Comparison of ENCODE assay signal across 11 cellular contexts in genomic region chr9:4837768-4838546, GRCh38. TPM values are rescaled to one million over a fixed set of nuclear protein-coding genes. Genes with fewer than 3 reads are reported as not detected.
DNase-seq lines count a peak whose midpoint lies in the region; ATAC-seq, FAIRE-seq and TF ChIP-seq lines count a peak whose summit lies in the region.
"Had no signal": no experiment of that assay in that cellular context is flagged by ENCODE, and none has a peak within 500 bp of the region (broad histone marks: within the 10 kb centered on the region; RNA-seq: fewer than 3 reads in every experiment).

No MANE protein-coding gene starts in this region.

- H4K20me1 ChIP-seq in HepG2 (ENCODE audit: insufficient read depth, low read length): no peaks in the 10 kb centered on the region

- POLR2A ChIA-PET in HepG2 (lab: Yijun Ruan, JAX): interaction anchor here (0.7 to 4.7 kb wide), 13 partner anchors 9 to 159 kb away, joined by 3 to 30 read pairs (median 7); partner anchors contain the start of genes AK3, CDC37L1, JAK2 and RCL1

- TF ChIP-seq POLR2A in HepG2 (IDR thresholded peaks at IDR 0.05; ENCODE audit: insufficient read depth in 1 of 2, low read depth in 2 of 2, low read length in 2 of 2): 0 out of 4 replicates have a peak, but pooled peaks of 1 of the 2 experiments have one; percentile 23
- no peak for TF ChIP-seq POLR2A in testis (IDR thresholded peaks at IDR 0.05)

- CTCF ChIA-PET in HepG2 (lab: Yijun Ruan, JAX; ENCODE audit: low intra/inter-chr PET ratio, low total read pairs): no interaction called here

- DNase-seq in stimulated activated CD4-positive, alpha-beta T cell treated with anti-CD3 and anti-CD28 coated beads, Interleukin-1b, Interleukin-23, amount 100 ng/mL, for 48 hours: peak; percentile 14
- DNase-seq in stimulated activated CD4-positive, alpha-beta T cell treated with anti-CD3 and anti-CD28 coated beads, Interleukin-4, amount 100 ng/mL, for 4 hours: no peak
- DNase-seq in ascending aorta (ENCODE audit: low spot score in 2 of 2) (peak in 1 of 2 donors; percentile 73), HepG2 (ENCODE audit: low spot score) (peak; percentile 81), testis (no peak)
- DNase-seq: activated CD4-positive, CD25-positive, alpha-beta regulatory T cell; central memory CD4-positive, alpha-beta T cell; NCI-H748 treated with DMSO at 0.1 percent for 48 hours had no signal

- H3K36me3 ChIP-seq in ascending aorta (peaks cover 10% of the 10 kb centered on the region in 2 donors), HepG2 (replicated peaks in 1 of 2; ENCODE audit: control insufficient read depth in 1 of 2, insufficient read depth in 2 of 2, low read length in 2 of 2) (peaks cover 1 to 12% of the 10 kb centered on the region in 2 experiments; a peak in 3 of 5 replicates), testis (ENCODE audit: low read depth, missing control alignments) (no peaks in the 10 kb centered on the region)

- peaks cover 0 to 35% of the 10 kb centered on the region in 2 donors for H3K4me1 ChIP-seq in ascending aorta
- peaks cover 100% of the 10 kb centered on the region for H3K4me1 ChIP-seq in HepG2 (ENCODE audit: insufficient read depth, low read length)
- peaks cover 4% of the 10 kb centered on the region for H3K4me1 ChIP-seq in testis

- TF ChIP-seq EP300 in HepG2 (IDR thresholded peaks at IDR 0.05; ENCODE audit: low read depth in 2 of 2, low read length in 2 of 2) (0 out of 4 replicates have a peak, but pooled peaks of 1 of the 2 experiments have one; percentile 33), HepG2 (CRISPR knock-in tag; IDR thresholded peaks at IDR 0.05; ENCODE audit: borderline replicate concordance) (no peak)

- H3K9me3 ChIP-seq in ascending aorta: no peaks in the 10 kb centered on the region
- no peaks in the 10 kb centered on the region for H3K9me3 ChIP-seq in HepG2 (ENCODE audit: low read length)
- no peaks in the 10 kb centered on the region for H3K9me3 ChIP-seq in testis

- no peak for TF ChIP-seq CTCF in ascending aorta (IDR thresholded peaks at IDR 0.05)
- TF ChIP-seq CTCF in HepG2 (CRISPR knock-in tag; IDR thresholded peaks at IDR 0.05): no peak
- TF ChIP-seq CTCF in testis (IDR thresholded peaks at IDR 0.05): no peak

- 37% methylated on average over 4 of the region's 4 CpGs for WGBS in HepG2 (ENCODE audit: low lambda C conversion rate)
- WGBS in testis, 2 donors: 49 to 54% methylated on average over 4 of the region's 4 CpGs

- intact Hi-C loops in ascending aorta (cut with DNase I): loop anchor here (5.0 kb wide), 1 partner anchor 149 kb away; the partner anchor contains the start of gene JAK2
- intact Hi-C loops in HepG2 (cut with micrococcal nuclease; ENCODE audit: unreplicated experiment): loop anchor here (2.0 kb wide), 3 partner anchors 25 to 147 kb away; partner anchors contain the start of gene JAK2
- intact Hi-C loops in testis (cut with DNase I; ENCODE audit: low total_unique reads): no loop called here

- H3K27ac ChIP-seq in ascending aorta: peak overlapping the region; percentile 64 to 79
- H3K27ac ChIP-seq in HepG2 (ENCODE audit: extremely low read length, insufficient read depth, low read length): peak overlapping the region; percentile 75
- H3K27ac ChIP-seq in testis: peak overlapping the region in 1 of 2 donors; percentile 42

- H3K27me3 ChIP-seq in ascending aorta (no peaks in the 10 kb centered on the region), HepG2 (ENCODE audit: control insufficient read depth in 1 of 2, insufficient read depth in 2 of 2, low read length in 2 of 2) (no peaks in the 10 kb centered on the region), testis (no peaks in the 10 kb centered on the region)

- H3K79me2 ChIP-seq in HepG2 (ENCODE audit: insufficient read depth, low read length): peaks cover 23% of the 10 kb centered on the region

- H3K4me2 ChIP-seq in HepG2 (ENCODE audit: low read depth, low read length): peak overlapping the region; percentile 61

- FAIRE-seq in HepG2 (lab: Jason Lieb, UNC): peak; percentile 90

- no peak for TF ChIP-seq RAD21 in HepG2 (CRISPR knock-in tag; IDR thresholded peaks at IDR 0.05)

- H3K4me3 ChIP-seq in ascending aorta: no peak overlapping the region
- H3K4me3 ChIP-seq in HepG2 (replicated peaks in 1 of 3; ENCODE audit: insufficient read depth in 1 of 3, low read depth in 2 of 3, low read length in 3 of 3): peak overlapping the region in 1 of 3 experiments; percentile 31; a peak in 2 of 6 replicates
- no peak overlapping the region for H3K4me3 ChIP-seq in testis

- in situ Hi-C loops in HepG2 (cut with HindIII; ENCODE audit: extremely low pct_ligation_motif_present, low pct_unique_long_range_greater_than_20kb): no loop called here

- peak overlapping the region; percentile 33 for H3K9ac ChIP-seq in HepG2 (ENCODE audit: insufficient read depth, low read depth, low read length)

- H2AFZ ChIP-seq in HepG2 (ENCODE audit: low read length): no peak overlapping the region

- peak; percentile 54 for ATAC-seq in HepG2
- no peak for ATAC-seq in HG03095 (IDR thresholded peaks at IDR 0.05; ENCODE audit: unreplicated experiment)
- no peak for ATAC-seq in GM21737 (IDR thresholded peaks at IDR 0.05; ENCODE audit: unreplicated experiment)
- ATAC-seq in GM21360 (IDR thresholded peaks at IDR 0.05; ENCODE audit: unreplicated experiment): no peak

- BruUV-seq in HepG2 (replicated peaks; lab: Mats Ljungman, UMichigan): no TSS peak

TF ChIP-seq in HepG2, 621 proteins besides CTCF, POLR2A, EP300 and RAD21 (continues in another document):
- TF ChIP-seq MAF1 (CRISPR knock-in tag; IDR thresholded peaks at IDR 0.05; ENCODE audit: borderline replicate concordance) (no peak), ZSCAN21 (CRISPR knock-in tag; IDR thresholded peaks at IDR 0.05; ENCODE audit: borderline replicate concordance) (no peak), CREM (IDR thresholded peaks at IDR 0.05) (no peak), CREM (CRISPR knock-in tag; IDR thresholded peaks at IDR 0.05) (no peak), FOXK1 (CRISPR knock-in tag; IDR thresholded peaks at IDR 0.05; ENCODE audit: borderline replicate concordance, low read depth) (peak; percentile 25; the same call in 1 of the 2 replicates), ZNF253 (CRISPR knock-in tag; IDR thresholded peaks at IDR 0.05; ENCODE audit: borderline replicate concordance) (no peak), TIGD3 (CRISPR knock-in tag; IDR thresholded peaks at IDR 0.05; ENCODE audit: borderline replicate concordance) (no peak), ZBTB44 (CRISPR knock-in tag; IDR thresholded peaks at IDR 0.05) (no peak), FLYWCH1 (CRISPR knock-in tag; IDR thresholded peaks at IDR 0.05) (no peak), MLLT10 (CRISPR knock-in tag; IDR thresholded peaks at IDR 0.05) (no peak)

RNA-seq across cellular contexts. Expression of gene RCL1, which starts 45.2 kb away (rescaled TPM):
- total RNA-seq in ascending aorta: 28.3 TPM
- total RNA-seq in HepG2 (2016; rRNA removed; fragmentation: Illumina TruSeq; extraction: Trizol): 31.6 and 33.9 TPM in 2 replicates
- 47.2 and 49.8 TPM in 2 replicates for total RNA-seq in HepG2 (2016; cell fraction: cytosol; rRNA removed; fragmentation: Illumina TruSeq; extraction: Trizol; ENCODE audit: low read depth)
- 32.4 and 35.1 TPM in 2 replicates for total RNA-seq in HepG2 (2016; cell fraction: insoluble cytoplasmic fraction; rRNA removed; fragmentation: Illumina TruSeq; extraction: Trizol)
- 31.7 and 32.8 TPM in 2 replicates for total RNA-seq in HepG2 (2016; cell fraction: membrane; rRNA removed; fragmentation: Illumina TruSeq; extraction: Trizol)
- 28.3 and 32.7 TPM in 2 replicates for total RNA-seq in HepG2 (2016; cell fraction: nucleus; rRNA removed; fragmentation: Illumina TruSeq; extraction: Trizol)
- 22.3 and 25.9 TPM in 2 replicates for polyA plus RNA-seq in HepG2 (2011; rRNA removed)
- 16.4 and 27.5 TPM in 2 replicates for polyA plus RNA-seq in HepG2 (2011; cell fraction: cytosol; rRNA removed)
- polyA plus RNA-seq in HepG2 (2011; cell fraction: nucleus; rRNA removed): 21.0 and 22.1 TPM in 2 replicates
- polyA plus RNA-seq in HepG2 (2012): 18.3 and 18.7 TPM in 2 replicates
- polyA plus RNA-seq in HepG2 (2016; cell fraction: cytosol; fragmentation: Illumina TruSeq; extraction: Trizol; ENCODE audit: low read depth): 3.6 and 6.7 TPM in 2 replicates
- 32.9 and 39.4 TPM in 2 replicates for polyA plus RNA-seq in HepG2 (2016; cell fraction: insoluble cytoplasmic fraction; fragmentation: Illumina TruSeq; extraction: Trizol; ENCODE audit: low read depth)
- polyA plus RNA-seq in HepG2 (2016; cell fraction: membrane; fragmentation: Illumina TruSeq; extraction: Trizol; ENCODE audit: low read depth): 8.3 and 8.4 TPM in 2 replicates
- 33.7 and 36.4 TPM in 2 replicates for polyA plus RNA-seq in HepG2 (2016; cell fraction: nucleus; fragmentation: Illumina TruSeq; extraction: Trizol; ENCODE audit: insufficient read depth, low read depth)
- 32.3 and 35.4 TPM in 2 replicates for polyA minus RNA-seq in HepG2 (2011; rRNA and poly(A)+ RNA removed; ENCODE audit: low replicate concordance)
- 11.1 and 16.9 TPM in 2 replicates for polyA minus RNA-seq in HepG2 (2011; cell fraction: cytosol; rRNA and poly(A)+ RNA removed)
- polyA minus RNA-seq in HepG2 (2011; cell fraction: nucleus; rRNA and poly(A)+ RNA removed): 66.7 and 69.2 TPM in 2 replicates
- 10 to 100 TPM; 28.9 to 37.9 TPM for total RNA-seq in testis
- polyA plus RNA-seq in testis (ENCODE audit: insufficient read depth, low read depth, low replicate concordance): 27.2 TPM

Comparison
In these comparisons a context has a peak if more than half of its experiments do, and no peak if none do; other contexts are left out.
1. DNase-seq: peak in stimulated activated CD4-positive, alpha-beta T cell treated with anti-CD3 and anti-CD28 coated beads, Interleukin-1b, Interleukin-23, amount 100 ng/mL, for 48 hours (single experiment) and HepG2 (single experiment); none in stimulated activated CD4-positive, alpha-beta T cell treated with anti-CD3 and anti-CD28 coated beads, Interleukin-4, amount 100 ng/mL, for 4 hours (0 of 2) and testis (single experiment).